ENCODE assay signal across 9 cellular contexts in genomic region chr9:128098936-128099931, GRCh38. TPM values are rescaled to one million over a fixed set of nuclear protein-coding genes. Genes with fewer than 3 reads are reported as not detected.
DNase-seq lines count a peak whose midpoint lies in the region; ATAC-seq and TF ChIP-seq lines count a peak whose summit lies in the region.
"Had no signal": no experiment of that assay in that cellular context is flagged by ENCODE, and none has a peak within 500 bp of the region (broad histone marks: within the 10 kb centered on the region; RNA-seq: fewer than 3 reads in every experiment).

No MANE protein-coding gene starts in this region.

- peaks cover 36 to 91% (median 67%) of the 10 kb centered on the region in 9 donors for H3K4me1 ChIP-seq in heart right ventricle

- peak overlapping the region; percentile 30 to 61 (median 52) for H3K4me3 ChIP-seq in heart right ventricle

- no peak for ATAC-seq in activated CD8-positive, alpha-beta T cell treated with anti-CD3 and anti-CD28 coated beads, Interleukin-2, amount 10 ng/mL, durations not matched to agents 7 days and 5 days
- ATAC-seq in heart right ventricle: peak; percentile 3 to 53 (median 31)

- intact Hi-C loops in heart right ventricle (cut with DNase I): no loop called here

- CTCF ChIA-PET in activated CD8-positive, alpha-beta T cell treated with anti-CD3 and anti-CD28 coated beads, Interleukin-2, amount 10 ng/mL, durations not matched to agents 7 days and 5 days (lab: Charles Lee): interaction anchor here (1.3 to 2.6 kb wide), 3 partner anchors 15 to 19 kb away, joined by 3 to 16 read pairs (median 15); no protein-coding TSS in a partner anchor

- H3K27me3 Mint-ChIP-seq in activated CD8-positive, alpha-beta T cell treated with anti-CD3 and anti-CD28 coated beads, Interleukin-2, amount 10 ng/mL, durations not matched to agents 7 days and 5 days (ENCODE audit: low read depth): no peaks in the 10 kb centered on the region

- H3K4me1 Mint-ChIP-seq in activated CD8-positive, alpha-beta T cell treated with anti-CD3 and anti-CD28 coated beads, Interleukin-2, amount 10 ng/mL, durations not matched to agents 7 days and 5 days (ENCODE audit: low read depth): peaks cover 73% of the 10 kb centered on the region

- WGBS in heart right ventricle, 2 donors: 33 to 36% methylated on average over 24 of the region's 24 CpGs

- H3K27ac Mint-ChIP-seq in activated CD8-positive, alpha-beta T cell treated with anti-CD3 and anti-CD28 coated beads, Interleukin-2, amount 10 ng/mL, durations not matched to agents 7 days and 5 days: peak overlapping the region; percentile 72

- no peaks in the 10 kb centered on the region for H3K9me3 ChIP-seq in heart right ventricle

- peaks cover 42% of the 10 kb centered on the region for H3K36me3 Mint-ChIP-seq in activated CD8-positive, alpha-beta T cell treated with anti-CD3 and anti-CD28 coated beads, Interleukin-2, amount 10 ng/mL, durations not matched to agents 7 days and 5 days (ENCODE audit: low read depth)

- H3K27me3 ChIP-seq in heart right ventricle: no peaks in the 10 kb centered on the region

- DNase-seq in EL (peak; percentile 45), heart right ventricle (no peak), renal cortical epithelial cell (ENCODE audit: low read depth) (peak; percentile 44), G401 (ENCODE audit: low spot score) (no peak), NCI-H2107 treated with DMSO at 0.1 percent for 48 hours (lab: John Stamatoyannopoulos, UW; ENCODE audit: unreplicated experiment) (no peak), DMS79 treated with DMSO at 0.1 percent for 48 hours (lab: John Stamatoyannopoulos, UW) (no peak)
- no peak for DNase-seq in activated CD8-positive, alpha-beta T cell treated with anti-CD3 and anti-CD28 coated beads, Interleukin-2, amount 10 ng/mL, durations not matched to agents 7 days and 5 days
- no peak for DNase-seq in NK-92 treated with Interleukin-12 subunit alpha and Interleukin-12 subunit beta, amount 100 ng/mL, for 24 hours (lab: John Stamatoyannopoulos, UW)

- peak overlapping the region; percentile 70 to 97 (median 91) for H3K27ac ChIP-seq in heart right ventricle

- peaks cover 0 to 41% (median 25%) of the 10 kb centered on the region in 9 donors for H3K36me3 ChIP-seq in heart right ventricle

- H3K9me3 Mint-ChIP-seq in activated CD8-positive, alpha-beta T cell treated with anti-CD3 and anti-CD28 coated beads, Interleukin-2, amount 10 ng/mL, durations not matched to agents 7 days and 5 days (ENCODE audit: insufficient read depth): no peaks in the 10 kb centered on the region

- in situ Hi-C loops in G401 (cut with HindIII; ENCODE audit: low sequenced_read_pairs): no loop called here

- H3K4me3 Mint-ChIP-seq in activated CD8-positive, alpha-beta T cell treated with anti-CD3 and anti-CD28 coated beads, Interleukin-2, amount 10 ng/mL, durations not matched to agents 7 days and 5 days: no peak overlapping the region

- POLR2A ChIA-PET in activated CD8-positive, alpha-beta T cell treated with anti-CD3 and anti-CD28 coated beads, Interleukin-2, amount 10 ng/mL, durations not matched to agents 7 days and 5 days (lab: Charles Lee): interaction anchor here (1.1 to 1.4 kb wide), 2 partner anchors 24 to 32 kb away, joined by 3 read pairs; partner anchors contain the start of genes NAIF1 and SLC25A25

- no peak for TF ChIP-seq CTCF in heart right ventricle (IDR thresholded peaks at IDR 0.05)

RNA-seq across cellular contexts. Expression of gene PTGES2, which starts 28.3 kb away (rescaled TPM):
- 10 to 100 TPM; 51.8 to 57.7 TPM for total RNA-seq in activated CD8-positive, alpha-beta T cell treated with anti-CD3 and anti-CD28 coated beads, Interleukin-2, amount 10 ng/mL, durations not matched to agents 7 days and 5 days
- total RNA-seq in heart right ventricle (100 to 1,000 TPM; 117 to 166 (median 148) TPM), renal cortical epithelial cell (80.0 and 96.9 TPM in 2 replicates)
- polyA plus RNA-seq in heart right ventricle: 100 to 1,000 TPM; 132 to 147 TPM
- 85.7 and 122 TPM in 2 replicates for total RNA-seq in G401 (2014; rRNA removed; shearing (Covaris generic))

RNA-seq across cellular contexts. Expression of gene SLC25A25, which starts 31.2 kb away (rescaled TPM):
- 10 to 100 TPM; 17.2 to 19.2 TPM for total RNA-seq in activated CD8-positive, alpha-beta T cell treated with anti-CD3 and anti-CD28 coated beads, Interleukin-2, amount 10 ng/mL, durations not matched to agents 7 days and 5 days
- 10 to 100 TPM in 3 of 10 donors, 1 to 10 TPM in 7; 3.6 to 20.7 (median 7.5) TPM for total RNA-seq in heart right ventricle
- polyA plus RNA-seq in heart right ventricle: 1 to 10 TPM; 2.3 to 4.8 TPM
- 9.8 and 12.3 TPM in 2 replicates for total RNA-seq in renal cortical epithelial cell
- total RNA-seq in G401 (2014; rRNA removed; shearing (Covaris generic)): 25.5 and 29.0 TPM in 2 replicates

RNA-seq across cellular contexts. Expression of gene NAIF1, which starts 32.1 kb away (rescaled TPM):
- 10 to 100 TPM; 13.3 to 15.4 TPM for total RNA-seq in activated CD8-positive, alpha-beta T cell treated with anti-CD3 and anti-CD28 coated beads, Interleukin-2, amount 10 ng/mL, durations not matched to agents 7 days and 5 days
- total RNA-seq in heart right ventricle: 1 to 10 TPM; 3.2 to 7.0 (median 5.5) TPM
- polyA plus RNA-seq in heart right ventricle: 1 to 10 TPM; 4.4 to 7.2 TPM
- 7.6 and 13.5 TPM in 2 replicates for total RNA-seq in renal cortical epithelial cell
- total RNA-seq in G401 (2014; rRNA removed; shearing (Covaris generic)): 5.4 and 6.6 TPM in 2 replicates

RNA-seq across cellular contexts. Expression of gene LCN2, which starts 50.0 kb away (rescaled TPM):
- not detected for total RNA-seq in activated CD8-positive, alpha-beta T cell treated with anti-CD3 and anti-CD28 coated beads, Interleukin-2, amount 10 ng/mL, durations not matched to agents 7 days and 5 days
- total RNA-seq in heart right ventricle (1 to 10 TPM in 1 of 10 donors, under 1 TPM in 4, not detected in 5; 0.34 to 2.7 (median 0.45) TPM), renal cortical epithelial cell (23.6 and 38.2 TPM in 2 replicates)
- polyA plus RNA-seq in heart right ventricle: 1 to 10 TPM in 1 of 2 donors, under 1 TPM in 1; 0.62 to 1.5 TPM
- 13.5 TPM in 1 of 2 replicates, not detected in the other for total RNA-seq in G401 (2014; rRNA removed; shearing (Covaris generic))
- total RNA-seq: activated CD8-positive, alpha-beta memory T cell treated with anti-CD3 and anti-CD28 coated beads for 36 hours had no signal

Comparison
In these comparisons a context has a peak if more than half of its experiments do, and no peak if none do; other contexts are left out.
1. DNase-seq: peak in EL (single experiment) and renal cortical epithelial cell (single experiment); none in activated CD8-positive, alpha-beta T cell treated with anti-CD3 and anti-CD28 coated beads, Interleukin-2, amount 10 ng/mL, durations not matched to agents 7 days and 5 days (single experiment), heart right ventricle (0 of 2), NK-92 treated with Interleukin-12 subunit alpha and Interleukin-12 subunit beta, amount 100 ng/mL, for 24 hours (single experiment), G401 (single experiment), NCI-H2107 treated with DMSO at 0.1 percent for 48 hours (single experiment) and DMS79 treated with DMSO at 0.1 percent for 48 hours (single experiment).